ENCODE assay signal across 8 cellular contexts in genomic region chr3:186361612-186362408, GRCh38. TPM values are rescaled to one million over a fixed set of nuclear protein-coding genes. Genes with fewer than 3 reads are reported as not detected.
A peak's percentile ranks its signal among the peaks of the same experiment; 100 is the strongest.
DNase-seq lines count a peak whose midpoint lies in the region; ATAC-seq and TF ChIP-seq lines count a peak whose summit lies in the region.

TSS of gene DGKG (minus strand) at chr3:186362234. CDS start at chr3:186320459, 41,775 bp downstream.

- intact Hi-C loops in head of caudate nucleus (cut with DNase I): no loop called here

- no peak for TF ChIP-seq CTCF in GM12864 (IDR thresholded peaks at IDR 0.05; ENCODE audit: low read depth, low read length, missing control alignments)
- no peak for TF ChIP-seq CTCF in NB4 (IDR thresholded peaks at IDR 0.05; ENCODE audit: low read depth, low read length)

- H3K27me3 Mint-ChIP-seq in activated CD8-positive, alpha-beta T cell treated with anti-CD3 and anti-CD28 coated beads, Interleukin-2, amount 10 ng/mL, durations not matched to agents 7 days and 5 days (ENCODE audit: low read depth): peaks cover 62% of the 10 kb centered on the region

- ATAC-seq in GM21786 (IDR thresholded peaks at IDR 0.05; ENCODE audit: unreplicated experiment): peak; percentile 60
- peak; percentile 74 for ATAC-seq in activated CD8-positive, alpha-beta T cell treated with anti-CD3 and anti-CD28 coated beads, Interleukin-2, amount 10 ng/mL, durations not matched to agents 7 days and 5 days

- DNase-seq in GM12864 (ENCODE audit: low read depth): no peak
- peak; percentile 88 for DNase-seq in NB4 (ENCODE audit: low read depth)
- DNase-seq in activated CD8-positive, alpha-beta T cell treated with anti-CD3 and anti-CD28 coated beads, Interleukin-2, amount 10 ng/mL, durations not matched to agents 7 days and 5 days: peak; percentile 26
- DNase-seq in head of caudate nucleus: peak; percentile 26 to 89 (median 70)
- peak in 52 of 56 donors; percentile 8 to 85 (median 44) for DNase-seq in nucleus accumbens (lab: John Stamatoyannopoulos, UW)
- no peak for DNase-seq in OCI-M1 (lab: John Stamatoyannopoulos, UW)
- DNase-seq in effector CD4-positive, alpha-beta T cell: no peak

- H3K4me3 Mint-ChIP-seq in activated CD8-positive, alpha-beta T cell treated with anti-CD3 and anti-CD28 coated beads, Interleukin-2, amount 10 ng/mL, durations not matched to agents 7 days and 5 days: peak within 1 kb of the TSS; percentile 30

- peaks cover 6% of the 10 kb centered on the region for H3K4me1 Mint-ChIP-seq in activated CD8-positive, alpha-beta T cell treated with anti-CD3 and anti-CD28 coated beads, Interleukin-2, amount 10 ng/mL, durations not matched to agents 7 days and 5 days (ENCODE audit: low read depth)

- no peaks in the 10 kb centered on the region for H3K36me3 Mint-ChIP-seq in activated CD8-positive, alpha-beta T cell treated with anti-CD3 and anti-CD28 coated beads, Interleukin-2, amount 10 ng/mL, durations not matched to agents 7 days and 5 days (ENCODE audit: low read depth)

- no peaks in the 10 kb centered on the region for H3K9me3 Mint-ChIP-seq in activated CD8-positive, alpha-beta T cell treated with anti-CD3 and anti-CD28 coated beads, Interleukin-2, amount 10 ng/mL, durations not matched to agents 7 days and 5 days (ENCODE audit: insufficient read depth)

- POLR2A ChIA-PET in activated CD8-positive, alpha-beta T cell treated with anti-CD3 and anti-CD28 coated beads, Interleukin-2, amount 10 ng/mL, durations not matched to agents 7 days and 5 days (lab: Charles Lee): no interaction called here

- H3K4me3 ChIP-seq in GM12864 (ENCODE audit: low read depth, low read length) (peak within 1 kb of the TSS; percentile 8), NB4 (ENCODE audit: low read depth, low read length) (peak within 1 kb of the TSS; percentile 71)

- H3K27ac Mint-ChIP-seq in activated CD8-positive, alpha-beta T cell treated with anti-CD3 and anti-CD28 coated beads, Interleukin-2, amount 10 ng/mL, durations not matched to agents 7 days and 5 days: no peak within 1 kb of the TSS

- peak; percentile 16 for TF ChIP-seq POLR2A in NB4 (IDR thresholded peaks at IDR 0.05; ENCODE audit: extremely low read depth, insufficient read length)

- CTCF ChIA-PET in activated CD8-positive, alpha-beta T cell treated with anti-CD3 and anti-CD28 coated beads, Interleukin-2, amount 10 ng/mL, durations not matched to agents 7 days and 5 days (lab: Charles Lee): no interaction called here

RNA-seq across cellular contexts. Expression of gene DGKG, which starts in this region (rescaled TPM):
- under 1 TPM; 0.37 to 0.42 TPM for total RNA-seq in activated CD8-positive, alpha-beta T cell treated with anti-CD3 and anti-CD28 coated beads, Interleukin-2, amount 10 ng/mL, durations not matched to agents 7 days and 5 days

Comparison
In these comparisons a context has a peak if more than half of its experiments do, and no peak if none do; other contexts are left out.
1. Peak in DNase-seq and ATAC-seq in activated CD8-positive, alpha-beta T cell treated with anti-CD3 and anti-CD28 coated beads, Interleukin-2, amount 10 ng/mL, durations not matched to agents 7 days and 5 days; RNA of the gene not detected or under 1 TPM.
2. DNase-seq: peak in NB4 (single experiment), head of caudate nucleus (42 of 42) and nucleus accumbens (52 of 56); none in GM12864 (single experiment), OCI-M1 (single experiment) and effector CD4-positive, alpha-beta T cell (single experiment).